2 cellular contexts compared by ENCODE assay signal in genomic region chr21:38800046-38800758, GRCh38.
TF ChIP-seq lines count a peak whose summit lies in the region.

No MANE protein-coding gene starts in this region.

TF ChIP-seq in HepG2, 621 proteins besides CTCF, POLR2A, EP300 and RAD21 (continues in another document):
- 0 out of 2 replicates have a peak, but pooled peaks have one; percentile 24 for TF ChIP-seq PAXIP1 (CRISPR knock-in tag; conservative IDR thresholded peaks at IDR 0.05)
- no peak for TF ChIP-seq SP1 (IDR thresholded peaks at IDR 0.05)
- no peak for TF ChIP-seq SP1 (CRISPR knock-in tag; IDR thresholded peaks at IDR 0.05)
- no peak for TF ChIP-seq ZNF616 (CRISPR knock-in tag; IDR thresholded peaks at IDR 0.05; ENCODE audit: low read depth)
- no peak for TF ChIP-seq NFRKB (IDR thresholded peaks at IDR 0.05)
- TF ChIP-seq SOX5 (CRISPR knock-in tag; IDR thresholded peaks at IDR 0.05; ENCODE audit: borderline replicate concordance): peak; percentile 64; the same call in 1 of the 2 replicates
- no peak for TF ChIP-seq UBTF (CRISPR knock-in tag; IDR thresholded peaks at IDR 0.05)
- TF ChIP-seq ZNF382 (CRISPR knock-in tag; IDR thresholded peaks at IDR 0.05; ENCODE audit: borderline replicate concordance): no peak
- 0 out of 2 replicates have a peak, but pooled peaks have one; percentile 18 for TF ChIP-seq ZBTB38 (CRISPR knock-in tag; IDR thresholded peaks at IDR 0.05)
- no peak for TF ChIP-seq ZNF674 (CRISPR knock-in tag; IDR thresholded peaks at IDR 0.05; ENCODE audit: low read depth)
- TF ChIP-seq ARID5B (CRISPR knock-in tag; IDR thresholded peaks at IDR 0.05): 0 out of 2 replicates have a peak, but pooled peaks have one; percentile 17
- no peak for TF ChIP-seq ZMAT5 (CRISPR knock-in tag; IDR thresholded peaks at IDR 0.05; ENCODE audit: borderline replicate concordance, low read depth)
- no peak for TF ChIP-seq SOX13 (IDR thresholded peaks at IDR 0.05)
- peak in 1 of 2 experiments; percentile 64; a peak in 1 of 4 replicates for TF ChIP-seq SOX13 (CRISPR knock-in tag; conservative IDR thresholded peaks at IDR 0.05 in 1 of 2, IDR thresholded peaks at IDR 0.05 in 1 of 2)
- peak; percentile 46; the same call in 1 of the 2 replicates for TF ChIP-seq ZNF264 (CRISPR knock-in tag; IDR thresholded peaks at IDR 0.05)
- no peak for TF ChIP-seq HOXA5 (CRISPR knock-in tag; IDR thresholded peaks at IDR 0.05)
- TF ChIP-seq ZNF460 (CRISPR knock-in tag; IDR thresholded peaks at IDR 0.05; ENCODE audit: borderline replicate concordance): no peak
- TF ChIP-seq FOXP1 (IDR thresholded peaks at IDR 0.05): no peak
- TF ChIP-seq FOXP1 (CRISPR knock-in tag; IDR thresholded peaks at IDR 0.05): peak; percentile 67; the same call in 1 of the 2 replicates
- TF ChIP-seq ISL2 (CRISPR knock-in tag; IDR thresholded peaks at IDR 0.05): no peak
- peak; percentile 74 for TF ChIP-seq ZNF644 (CRISPR knock-in tag; IDR thresholded peaks at IDR 0.05; ENCODE audit: low read depth)

TF ChIP-seq in K562, 482 proteins besides CTCF, POLR2A, EP300 and RAD21:
- TF ChIP-seq BRF2 (IDR thresholded peaks at IDR 0.05; ENCODE audit: borderline replicate concordance, insufficient read depth, insufficient read length): no peak
- no peak for TF ChIP-seq MTA3 (IDR thresholded peaks at IDR 0.05; ENCODE audit: borderline replicate concordance)
- no peak for TF ChIP-seq SMC3 (conservative IDR thresholded peaks at IDR 0.05; ENCODE audit: insufficient read depth, low read depth, low read length)
- no peak for TF ChIP-seq DLX4 (CRISPR knock-in tag; IDR thresholded peaks at IDR 0.05)
- TF ChIP-seq BCOR (IDR thresholded peaks at IDR 0.05): no peak
- no peak for TF ChIP-seq ZBTB43 (CRISPR knock-in tag; IDR thresholded peaks at IDR 0.05)
- no peak for TF ChIP-seq POLR2B (IDR thresholded peaks at IDR 0.05; ENCODE audit: low read depth, partially characterized antibody)
- TF ChIP-seq ARID1B (IDR thresholded peaks at IDR 0.05): no peak
- TF ChIP-seq ZNF408 (CRISPR knock-in tag; IDR thresholded peaks at IDR 0.05; ENCODE audit: low read depth): no peak
- no peak for TF ChIP-seq ZNF212 (CRISPR knock-in tag; IDR thresholded peaks at IDR 0.05)
- no peak for TF ChIP-seq ZC3H11A (IDR thresholded peaks at IDR 0.05; ENCODE audit: low read depth, low read length)
- no peak for TF ChIP-seq KLF1 (tag; IDR thresholded peaks at IDR 0.05)
- TF ChIP-seq MYC (IDR thresholded peaks at IDR 0.05; ENCODE audit: low read depth, low read length): no peak
- TF ChIP-seq MYC (CRISPR knock-in tag; IDR thresholded peaks at IDR 0.05; ENCODE audit: borderline replicate concordance, low read depth): no peak
- TF ChIP-seq TEAD4 (IDR thresholded peaks at IDR 0.05; ENCODE audit: low read length): no peak
- no peak for TF ChIP-seq TEAD4 (CRISPR knock-in tag; IDR thresholded peaks at IDR 0.05; ENCODE audit: borderline replicate concordance)
- no peak for TF ChIP-seq HNRNPK (IDR thresholded peaks at IDR 0.05; ENCODE audit: low read depth, low read length, poor library complexity, severe bottlenecking)
- TF ChIP-seq TAF7 (tag; IDR thresholded peaks at IDR 0.05): no peak
- no peak for TF ChIP-seq NUFIP1 (IDR thresholded peaks at IDR 0.05; ENCODE audit: partially characterized antibody)
- TF ChIP-seq ZNF280B (CRISPR knock-in tag; IDR thresholded peaks at IDR 0.05): no peak
- TF ChIP-seq FUS (optimal IDR thresholded peaks at IDR 0.05; ENCODE audit: low read depth, low read length): no peak
- no peak for TF ChIP-seq PPARD (CRISPR knock-in tag; IDR thresholded peaks at IDR 0.05)
